ENCODE assay signal across 34 cellular contexts in the genomic region with DNA sequence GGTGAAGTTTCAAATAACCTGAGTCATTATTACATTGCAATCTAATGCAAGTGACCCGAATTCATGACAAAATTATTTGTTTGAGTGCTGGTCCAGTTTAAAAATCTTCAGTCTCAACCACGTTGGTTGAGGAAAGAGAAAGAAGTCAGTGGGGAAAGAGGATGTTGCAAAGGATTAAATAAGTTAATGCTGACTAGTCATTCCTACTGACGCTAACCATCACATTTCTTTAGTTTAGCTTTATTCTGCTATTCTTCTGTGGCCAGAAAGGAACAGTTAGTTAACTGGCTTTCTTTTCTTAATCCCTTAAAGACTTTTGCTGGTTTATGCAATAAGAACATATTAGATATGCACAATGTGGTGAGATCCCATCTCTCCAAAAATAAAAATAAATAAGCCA.
"Had no signal": no experiment of that assay in that cellular context is flagged by ENCODE, and none has a peak within 500 bp of the region (broad histone marks: within the 10 kb centered on the region; RNA-seq: fewer than 3 reads in every experiment).

No MANE protein-coding gene starts in this region.

- ATAC-seq: activated CD8-positive, alpha-beta T cell treated with anti-CD3 and anti-CD28 coated beads for 36 hours; activated naive CD4-positive, alpha-beta T cell treated with anti-CD3 and anti-CD28 coated beads, Interleukin-2, amount 50 U/mL, for 72 hours; activated T-cell treated with anti-CD3 and anti-CD28 coated beads, Interleukin-2, amount 50 U/mL, for 4 hours; activated T-cell treated with anti-CD3 and anti-CD28 coated beads, Interleukin-2, amount 50 U/mL, for 72 hours; activated T-helper 17 cell treated with anti-CD3 and anti-CD28 coated beads, Interleukin-2, amount 50 U/mL, for 72 hours; body of pancreas had no signal

- H3K9me3 ChIP-seq: adrenal gland, body of pancreas, breast epithelium had no signal

- H3K4me3 ChIP-seq: adrenal gland, body of pancreas, breast epithelium had no signal

- H3K4me1 ChIP-seq: adrenal gland, breast epithelium had no signal

- H3K36me3 ChIP-seq: adrenal gland, brain microvascular endothelial cell, breast epithelium had no signal

- H3K27ac ChIP-seq: adrenal gland, body of pancreas, brain microvascular endothelial cell, breast epithelium, VCaP had no signal

- H3K27me3 ChIP-seq: adrenal gland, body of pancreas, brain microvascular endothelial cell, breast epithelium had no signal

- FAIRE-seq: astrocyte, colon, TTC549 had no signal

- DNase-seq: activated B cell treated with CpG ODN at 0.5 μM for 24 hours; activated CD4-positive, alpha-beta memory T cell treated with anti-CD3 and anti-CD28 coated beads for 36 hours; activated CD4-positive, alpha-beta T cell treated with anti-CD3 and anti-CD28 coated beads for 4 hours; activated CD4-positive, alpha-beta T cell treated with anti-CD3 and anti-CD28 coated beads, Interleukin-2, amount 10 ng/mL, durations not matched to agents 24 days and 14 days; activated CD4-positive, alpha-beta T cell treated with anti-CD3 and anti-CD28 coated beads, Interleukin-2, amount 50 U/mL, for 1 hour; activated CD4-positive, alpha-beta T cell treated with anti-CD3 and anti-CD28 coated beads, Interleukin-2, amount 50 U/mL, for 4 hours; activated CD4-positive, CD25-positive, alpha-beta regulatory T cell treated with anti-CD3 and anti-CD28 coated beads, Interleukin-2, amount 50 U/mL, for 72 hours; activated CD8-positive, alpha-beta memory T cell treated with anti-CD3 and anti-CD28 coated beads, Interleukin-2, amount 50 U/mL, for 4 hours; activated CD8-positive, alpha-beta T cell treated with anti-CD3 and anti-CD28 coated beads for 36 hours; activated effector memory CD4-positive, alpha-beta T cell treated with anti-CD3 and anti-CD28 coated beads, Interleukin-2, amount 50 U/mL, for 16 hours; activated gamma-delta T cell treated with Interleukin-2 at 50 U/mL for 16 hours; activated naive CD4-positive, alpha-beta T cell; activated naive CD4-positive, alpha-beta T cell treated with anti-CD3 and anti-CD28 coated beads for 36 hours; activated naive CD4-positive, alpha-beta T cell treated with anti-CD3 and anti-CD28 coated beads, Interleukin-2, amount 50 U/mL, for 16 hours; activated naive CD8-positive, alpha-beta T cell treated with anti-CD3 and anti-CD28 coated beads for 36 hours; activated T-cell treated with anti-CD3 and anti-CD28 coated beads for 4 hours; activated T-cell treated with anti-CD3 and anti-CD28 coated beads, Interleukin-2, amount 50 U/mL, for 1 hour; activated T-cell treated with anti-CD3 and anti-CD28 coated beads, Interleukin-2, amount 50 U/mL, for 4 hours; activated T-cell treated with anti-CD3 and anti-CD28 coated beads, Interleukin-2, amount 50 U/mL, for 72 hours; adrenal gland; amniotic stem cell; aorta; body of pancreas; brain microvascular endothelial cell; central memory CD4-positive, alpha-beta T cell; T-helper 2 cell; T-helper 9 cell had no signal
